13 cellular contexts compared by ENCODE assay signal in the genomic region with DNA sequence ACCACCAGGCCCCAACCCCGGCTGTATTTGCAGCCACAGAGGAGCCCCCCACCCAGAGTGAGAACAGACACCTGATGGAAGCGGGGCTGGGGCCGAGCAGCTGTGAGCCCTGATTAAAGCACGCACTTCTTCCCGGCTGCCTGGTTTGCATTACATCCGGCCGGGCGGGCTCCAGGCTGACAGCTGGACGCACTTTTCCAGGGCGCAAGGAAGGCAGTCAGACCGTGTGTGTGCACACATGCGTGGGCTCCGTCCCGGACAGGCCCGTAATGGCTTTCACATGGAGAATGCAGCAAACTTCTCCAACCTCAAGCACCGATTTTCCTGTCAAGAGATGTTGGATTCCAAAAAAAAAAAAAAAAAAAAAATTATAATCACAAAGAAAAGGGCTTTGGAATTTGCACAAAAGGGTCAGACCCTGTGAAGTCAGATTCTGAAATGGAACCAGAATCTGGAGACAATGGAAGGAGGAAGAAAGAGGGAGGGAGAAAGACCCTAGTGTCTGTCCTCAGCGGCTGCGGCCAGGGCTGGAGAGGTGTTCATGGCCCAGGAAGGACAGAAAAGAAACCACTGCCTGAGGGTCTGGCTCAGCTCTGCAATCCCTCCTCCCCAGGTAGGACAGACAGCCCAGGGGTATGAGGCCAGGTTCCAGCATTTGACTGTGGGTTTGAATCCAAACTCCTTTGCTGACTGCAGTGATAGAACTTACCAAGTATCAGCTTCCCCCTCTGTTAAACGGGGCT.
DNase-seq lines count a peak whose midpoint lies in the region; ATAC-seq and TF ChIP-seq lines count a peak whose summit lies in the region.
"Had no signal": no experiment of that assay in that cellular context is flagged by ENCODE, and none has a peak within 500 bp of the region (broad histone marks: within the 10 kb centered on the region; RNA-seq: fewer than 3 reads in every experiment).

No MANE protein-coding gene starts in this region.

- peak in 1 of 2 experiments; percentile 29; a peak in 2 of 4 replicates for TF ChIP-seq EP300 in SK-N-SH (IDR thresholded peaks at IDR 0.05; ENCODE audit: borderline replicate concordance in 1 of 2, low read depth in 1 of 2, low read length in 1 of 2)

- no peak for TF ChIP-seq RAD21 in SK-N-SH (IDR thresholded peaks at IDR 0.05; ENCODE audit: low read length)

- CTCF ChIA-PET in SK-N-SH (lab: Yijun Ruan, JAX), result no interaction called here

- H3K4me2 ChIP-seq in SK-N-SH (peak overlapping the region; percentile 37; the same call in 1 of the 2 replicates), osteoblast (ENCODE audit: insufficient read depth, low read length) (no peak overlapping the region)

- no peaks in the 10 kb centered on the region for H3K27me3 Mint-ChIP-seq in neural crest cell (ENCODE audit: low read depth)

- H3K27me3 ChIP-seq in SK-N-SH (ENCODE audit: insufficient read depth) (no peaks in the 10 kb centered on the region), osteoblast (ENCODE audit: insufficient read depth, low read length) (peaks cover 26% of the 10 kb centered on the region)

- 27% methylated on average over 19 of the region's 19 CpGs for WGBS in SK-N-SH (ENCODE audit: low lambda C conversion rate)

- H3K9ac ChIP-seq in SK-N-SH, result no peak overlapping the region

- peaks cover 4% of the 10 kb centered on the region for H3F3A ChIP-seq in SK-N-SH (replicated peaks; ENCODE audit: insufficient read depth)

- peak overlapping the region; percentile 92 for H3K27ac Mint-ChIP-seq in neural crest cell (ENCODE audit: unreplicated experiment)
- H3K27ac Mint-ChIP-seq: CD4-positive, alpha-beta memory T cell had no signal

- H3K9me3 ChIP-seq in SK-N-SH (peaks cover 5% of the 10 kb centered on the region; the same call in 1 of the 2 replicates), osteoblast (ENCODE audit: low read depth, low read length) (peaks cover 6% of the 10 kb centered on the region)

- H3K36me3 Mint-ChIP-seq in neural crest cell (ENCODE audit: low read depth), result no peaks in the 10 kb centered on the region
- H3K36me3 Mint-ChIP-seq: CD4-positive, alpha-beta memory T cell had no signal

- H3K4me1 ChIP-seq in SK-N-SH (ENCODE audit: control insufficient read depth in 1 of 2, insufficient read depth in 2 of 2, low read depth in 1 of 2, low read length in 1 of 2) (peaks cover 4 to 23% of the 10 kb centered on the region in 2 experiments; a peak in 3 of 4 replicates), osteoblast (ENCODE audit: insufficient read depth, low read length) (no peaks in the 10 kb centered on the region)

- POLR2A ChIA-PET in SK-N-SH (lab: Yijun Ruan, JAX), result no interaction called here

- peak overlapping the region; percentile 34 for H3K4me3 Mint-ChIP-seq in neural crest cell
- H3K4me3 Mint-ChIP-seq: CD4-positive, alpha-beta memory T cell had no signal

- no peaks in the 10 kb centered on the region for H3K9me2 ChIP-seq in SK-N-SH

- peaks cover 65% of the 10 kb centered on the region for H3K4me1 Mint-ChIP-seq in neural crest cell

- no peak for ATAC-seq in GM18867 (IDR thresholded peaks at IDR 0.05; ENCODE audit: unreplicated experiment)

- no peaks in the 10 kb centered on the region for H3K9me3 Mint-ChIP-seq in neural crest cell

- H3K36me3 ChIP-seq in SK-N-SH (replicated peaks in 1 of 2; ENCODE audit: control insufficient read depth in 1 of 2, insufficient read depth in 2 of 2, low read length in 1 of 2), result no peaks in the 10 kb centered on the region
- no peaks in the 10 kb centered on the region for H3K36me3 ChIP-seq in osteoblast (ENCODE audit: insufficient read depth, low read length)

- H3K27ac ChIP-seq in SK-N-SH (ENCODE audit: low read depth in 2 of 2, low read length in 1 of 2), result peak overlapping the region in 1 of 2 experiments; percentile 64; a peak in 2 of 4 replicates
- no peak overlapping the region for H3K27ac ChIP-seq in osteoblast (ENCODE audit: low read depth, low read length)

- H2AFZ ChIP-seq in SK-N-SH (ENCODE audit: low read depth) (no peak overlapping the region), osteoblast (ENCODE audit: low read length) (no peak overlapping the region)

- no peaks in the 10 kb centered on the region for H3K79me2 ChIP-seq in SK-N-SH (ENCODE audit: insufficient read depth)
- no peaks in the 10 kb centered on the region for H3K79me2 ChIP-seq in osteoblast (ENCODE audit: insufficient read depth, low read length)

- no peaks in the 10 kb centered on the region for H4K20me1 ChIP-seq in SK-N-SH (ENCODE audit: insufficient read depth)
- H4K20me1 ChIP-seq in osteoblast (ENCODE audit: insufficient read depth, low read length), result no peaks in the 10 kb centered on the region

- TF ChIP-seq CTCF in SK-N-SH (IDR thresholded peaks at IDR 0.05) (no peak), fibroblast of the aortic adventitia (IDR thresholded peaks at IDR 0.05; ENCODE audit: insufficient read depth, low read length) (no peak), neural crest cell (conservative IDR thresholded peaks at IDR 0.05) (no peak), osteoblast (IDR thresholded peaks at IDR 0.05; ENCODE audit: extremely low read depth, low read depth, low read length) (no peak)

- H3K4me3 ChIP-seq in SK-N-SH (ENCODE audit: low read depth in 2 of 2, low read length in 1 of 2) (no peak overlapping the region), fibroblast of the aortic adventitia (ENCODE audit: low read depth, low read length) (no peak overlapping the region), osteoblast (ENCODE audit: insufficient read depth, low read length) (no peak overlapping the region)

- DNase-seq in Daoy (ENCODE audit: low read depth) (peak; percentile 35), SK-N-SH (peak; percentile 78), fibroblast of the aortic adventitia (ENCODE audit: low read depth) (peak; percentile 78), neural crest cell (ENCODE audit: low read depth, low spot score) (peak; percentile 43), cerebellar cortex (ENCODE audit: low spot score) (no peak), NCI-H1105 treated with DMSO at 0.1 percent for 48 hours (lab: John Stamatoyannopoulos, UW) (no peak), osteoblast (ENCODE audit: insufficient read length, low spot score, missing footprints) (no peak)
- DNase-seq: activated CD8-positive, alpha-beta memory T cell treated with anti-CD3 and anti-CD28 coated beads for 24 hours; CD4-positive, alpha-beta memory T cell; central memory CD4-positive, alpha-beta T cell; GOT3; NCI-H187 had no signal

TF ChIP-seq in SK-N-SH, 30 proteins besides CTCF, POLR2A, EP300 and RAD21 (continues in another document):
- peak; percentile 31; the same call in 1 of the 2 replicates for TF ChIP-seq RCOR1 (IDR thresholded peaks at IDR 0.05; ENCODE audit: low read length)
- TF ChIP-seq RFX5 (IDR thresholded peaks at IDR 0.05; ENCODE audit: low read length), result no peak
- TF ChIP-seq, protein P1, sequence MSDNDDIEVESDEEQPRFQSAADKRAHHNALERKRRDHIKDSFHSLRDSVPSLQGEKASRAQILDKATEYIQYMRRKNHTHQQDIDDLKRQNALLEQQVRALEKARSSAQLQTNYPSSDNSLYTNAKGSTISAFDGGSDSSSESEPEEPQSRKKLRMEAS (IDR thresholded peaks at IDR 0.05; ENCODE audit: low read depth), result no peak
- TF ChIP-seq, protein P2, sequence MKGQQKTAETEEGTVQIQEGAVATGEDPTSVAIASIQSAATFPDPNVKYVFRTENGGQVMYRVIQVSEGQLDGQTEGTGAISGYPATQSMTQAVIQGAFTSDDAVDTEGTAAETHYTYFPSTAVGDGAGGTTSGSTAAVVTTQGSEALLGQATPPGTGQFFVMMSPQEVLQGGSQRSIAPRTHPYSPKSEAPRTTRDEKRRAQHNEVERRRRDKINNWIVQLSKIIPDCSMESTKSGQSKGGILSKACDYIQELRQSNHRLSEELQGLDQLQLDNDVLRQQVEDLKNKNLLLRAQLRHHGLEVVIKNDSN (IDR thresholded peaks at IDR 0.05; ENCODE audit: borderline replicate concordance, low read depth), result no peak
- TF ChIP-seq REST (IDR thresholded peaks at IDR 0.05; ENCODE audit: low read depth, low read length), result no peak
- TF ChIP-seq IRF3 (IDR thresholded peaks at IDR 0.05; ENCODE audit: low read depth, low read length), result no peak
- peak; percentile 44 for TF ChIP-seq CHD2 (IDR thresholded peaks at IDR 0.05; ENCODE audit: low read length, partially characterized antibody)
- peak; percentile 98 for TF ChIP-seq MXI1 (IDR thresholded peaks at IDR 0.05; ENCODE audit: low read depth, low read length)

Comparison
In these comparisons a context has a peak if more than half of its experiments do, and no peak if none do; other contexts are left out.
1. DNase-seq: peak in Daoy (single experiment), SK-N-SH (single experiment), fibroblast of the aortic adventitia (single experiment) and neural crest cell (single experiment); none in cerebellar cortex (single experiment), NCI-H1105 treated with DMSO at 0.1 percent for 48 hours (single experiment) and osteoblast (single experiment).